In the genomic region with DNA sequence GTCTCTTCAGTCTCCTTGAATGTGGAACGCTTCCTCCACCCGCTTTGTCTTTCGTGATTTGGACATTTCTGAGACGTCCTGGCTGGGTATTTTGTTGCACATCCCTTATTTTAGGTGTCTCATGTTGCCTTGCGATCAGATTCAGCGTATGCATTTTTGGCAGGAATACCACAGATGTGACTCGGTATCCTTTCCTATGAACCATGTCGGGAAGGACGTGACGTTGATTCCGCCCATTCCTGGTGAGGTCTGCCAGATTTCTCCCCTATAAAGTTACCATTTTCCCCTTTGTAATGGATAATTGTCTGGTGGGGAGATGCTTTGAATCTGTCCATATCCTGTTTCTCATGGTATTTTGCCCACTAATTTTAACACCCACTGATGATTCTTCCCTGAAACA, we compare ENCODE assay signal across 17 cellular contexts. TPM values are rescaled to one million over a fixed set of nuclear protein-coding genes. Genes with fewer than 3 reads are reported as not detected.
DNase-seq lines count a peak whose midpoint lies in the region; ATAC-seq and TF ChIP-seq lines count a peak whose summit lies in the region.
"Had no signal": no experiment of that assay in that cellular context is flagged by ENCODE, and none has a peak within 500 bp of the region (broad histone marks: within the 10 kb centered on the region; RNA-seq: fewer than 3 reads in every experiment).

No MANE protein-coding gene starts in this region.

- DNase-seq in T-helper 1 cell (no peak), IMR-90 (no peak), dermis blood vessel endothelial cell (peak; percentile 94), lung microvascular endothelial cell (ENCODE audit: low read depth in 2 of 2) (peak; percentile 79 to 97), pons (ENCODE audit: low spot score) (no peak), GM10248 (ENCODE audit: extremely low spot score) (no peak)
- no peak for DNase-seq in activated CD4-positive, alpha-beta T cell treated with anti-CD3 and anti-CD28 coated beads, Interleukin-2, amount 10 ng/mL, durations not matched to agents 7 days and 5 days
- DNase-seq: CD4-positive, alpha-beta memory T cell; DMS153; DMS79; GDM1; H9 had no signal

- CTCF ChIA-PET in IMR-90 (lab: Yijun Ruan, JAX) (no interaction called here), GM10248 (lab: Yijun Ruan, JAX) (interaction anchor here (1.3 to 9.9 kb wide), 5 partner anchors 9 to 263 kb away, joined by 4 to 99 read pairs (median 15); no protein-coding TSS in a partner anchor)
- CTCF ChIA-PET in activated CD4-positive, alpha-beta T cell treated with anti-CD3 and anti-CD28 coated beads, Interleukin-2, amount 10 ng/mL, durations not matched to agents 7 days and 5 days (lab: Charles Lee): interaction anchor here (1.4 to 2.6 kb wide), 4 partner anchors 9 to 64 kb away, joined by 5 to 11 read pairs (median 7); partner anchors contain the start of gene PFKFB3

- no peak overlapping the region for H4K8ac ChIP-seq in IMR-90 (ENCODE audit: low read depth in 2 of 2, low read length in 2 of 2)

- 0 out of 3 replicates have a peak overlapping the region, but pooled peaks have one; percentile 55 for H2BK15ac ChIP-seq in IMR-90 (ENCODE audit: low read depth, low read length)

- peaks cover 23% of the 10 kb centered on the region for H3K4me1 ChIP-seq in IMR-90 (ENCODE audit: control insufficient read depth, insufficient read depth, low read length)

- ATAC-seq in IMR-90 (ENCODE audit: low read depth): no peak
- ATAC-seq: A549 had no signal

- no peak overlapping the region for H2AFZ ChIP-seq in IMR-90 (replicated peaks; ENCODE audit: low read length, poor library complexity)

- no peak overlapping the region for H2AK9ac ChIP-seq in IMR-90 (replicated peaks; ENCODE audit: low read depth, low read length, poor library complexity)

- no peak overlapping the region for H3K23ac ChIP-seq in IMR-90 (ENCODE audit: low read depth, low read length)

- in situ Hi-C loops in IMR-90 (cut with MboI; ENCODE audit: low sequenced_read_pairs): loop anchor here (25.0 kb wide), 1 partner anchor 624 kb away; no protein-coding TSS in a partner anchor

- no peak overlapping the region for H3K18ac ChIP-seq in IMR-90 (ENCODE audit: low read depth, low read length)

- peaks cover 0 to 8% of the 10 kb centered on the region in 2 experiments; a peak in 2 of 4 replicates for H3K79me1 ChIP-seq in IMR-90 (ENCODE audit: low read depth in 1 of 2, low read length in 2 of 2)

- no peak overlapping the region for H2BK5ac ChIP-seq in IMR-90 (ENCODE audit: low read depth, low read length, poor library complexity, severe bottlenecking)

- no peak overlapping the region; the same call in 1 of the 2 replicates for H3K4ac ChIP-seq in IMR-90 (ENCODE audit: low read depth, low read length)

- no TSS peak for BruUV-seq in IMR-90 (replicated peaks; lab: Mats Ljungman, UMichigan)

- H3K27ac ChIP-seq in IMR-90 (ENCODE audit: insufficient read depth, low read length): no peak overlapping the region
- H3K27ac ChIP-seq: 22Rv1, A549, BLaER1 had no signal

- H4K91ac ChIP-seq in IMR-90 (ENCODE audit: insufficient read depth, low read depth, low read length): no peak overlapping the region

- H3K9ac ChIP-seq in IMR-90 (ENCODE audit: low read depth, low read length): no peak overlapping the region
- H3K9ac ChIP-seq: BLaER1 had no signal

- H3K27ac Mint-ChIP-seq in T-helper 1 cell treated with Interleukin-12 subunit alpha and Interleukin-12 subunit beta and Interleukin-4 antibody, amounts not matched to agents 30 μg/mL and 1 μg/mL, for 36 hours: peak overlapping the region; percentile 26
- no peak overlapping the region for H3K27ac Mint-ChIP-seq in activated CD4-positive, alpha-beta T cell treated with anti-CD3 and anti-CD28 coated beads, Interleukin-2, amount 10 ng/mL, durations not matched to agents 7 days and 5 days
- H3K27ac Mint-ChIP-seq: H9 had no signal

- 80% methylated on average over 1 of the region's 11 CpGs; no CpG with 5 or more reads in 1 of the 2 experiments for WGBS in IMR-90 (ENCODE audit: extremely low coverage in 2 of 2, insufficient read length in 1 of 2), 2 experiments

- H2BK120ac ChIP-seq in IMR-90 (ENCODE audit: low read depth, low read length): no peak overlapping the region

- dilution Hi-C loops in IMR-90 (cut with HindIII; ENCODE audit: low sequenced_read_pairs, unreplicated experiment): no loop called here

- no peaks in the 10 kb centered on the region for H3K9me3 ChIP-seq in IMR-90 (ENCODE audit: control insufficient read depth, insufficient read depth, low read length)
- H3K9me3 ChIP-seq: A549, BLaER1 had no signal

- no peak overlapping the region for H3K14ac ChIP-seq in IMR-90 (replicated peaks; ENCODE audit: low read depth, low read length)

- H3K9me3 Mint-ChIP-seq in T-helper 1 cell treated with Interleukin-12 subunit alpha and Interleukin-12 subunit beta and Interleukin-4 antibody, amounts not matched to agents 30 μg/mL and 1 μg/mL, for 36 hours: no peaks in the 10 kb centered on the region
- H3K9me3 Mint-ChIP-seq in activated CD4-positive, alpha-beta T cell treated with anti-CD3 and anti-CD28 coated beads, Interleukin-2, amount 10 ng/mL, durations not matched to agents 7 days and 5 days: no peaks in the 10 kb centered on the region
- H3K9me3 Mint-ChIP-seq: CD4-positive, alpha-beta memory T cell; H9 had no signal

- peaks cover 17% of the 10 kb centered on the region for H3K9me1 ChIP-seq in IMR-90 (ENCODE audit: insufficient read depth, low read length)

- no peak overlapping the region for H3K4me3 Mint-ChIP-seq in T-helper 1 cell treated with Interleukin-12 subunit alpha and Interleukin-12 subunit beta and Interleukin-4 antibody, amounts not matched to agents 30 μg/mL and 1 μg/mL, for 36 hours
- no peak overlapping the region for H3K4me3 Mint-ChIP-seq in activated CD4-positive, alpha-beta T cell treated with anti-CD3 and anti-CD28 coated beads, Interleukin-2, amount 10 ng/mL, durations not matched to agents 7 days and 5 days
- H3K4me3 Mint-ChIP-seq: H9 had no signal

- peak overlapping the region; percentile 75 for H2AK5ac ChIP-seq in IMR-90 (ENCODE audit: low read depth, low read length)

- TF ChIP-seq RAD21 in IMR-90 (IDR thresholded peaks at IDR 0.05; ENCODE audit: low read length): no peak

- no peaks in the 10 kb centered on the region for H3K27me3 ChIP-seq in IMR-90 (ENCODE audit: control insufficient read depth, insufficient read depth, low read length)
- H3K27me3 ChIP-seq: BLaER1 had no signal

- intact Hi-C loops in IMR-90 (cut with micrococcal nuclease): no loop called here

- H3K36me3 Mint-ChIP-seq in T-helper 1 cell treated with Interleukin-12 subunit alpha and Interleukin-12 subunit beta and Interleukin-4 antibody, amounts not matched to agents 30 μg/mL and 1 μg/mL, for 36 hours (ENCODE audit: low read depth): no peaks in the 10 kb centered on the region
- no peaks in the 10 kb centered on the region for H3K36me3 Mint-ChIP-seq in activated CD4-positive, alpha-beta T cell treated with anti-CD3 and anti-CD28 coated beads, Interleukin-2, amount 10 ng/mL, durations not matched to agents 7 days and 5 days (ENCODE audit: low read depth)
- H3K36me3 Mint-ChIP-seq: CD14-positive monocyte had no signal

- H3K36me3 ChIP-seq in IMR-90 (ENCODE audit: control insufficient read depth, insufficient read depth, low read length): no peaks in the 10 kb centered on the region
- H3K36me3 ChIP-seq: BLaER1 had no signal

- no peak overlapping the region for H4K5ac ChIP-seq in IMR-90 (ENCODE audit: low read depth, low read length)

- no peak overlapping the region for H2BK20ac ChIP-seq in IMR-90 (ENCODE audit: low read depth, low read length)

- H3K27me3 Mint-ChIP-seq in T-helper 1 cell treated with Interleukin-12 subunit alpha and Interleukin-12 subunit beta and Interleukin-4 antibody, amounts not matched to agents 30 μg/mL and 1 μg/mL, for 36 hours (ENCODE audit: low read depth): peaks cover 11% of the 10 kb centered on the region
- H3K27me3 Mint-ChIP-seq in activated CD4-positive, alpha-beta T cell treated with anti-CD3 and anti-CD28 coated beads, Interleukin-2, amount 10 ng/mL, durations not matched to agents 7 days and 5 days: peaks cover 4% of the 10 kb centered on the region
- H3K27me3 Mint-ChIP-seq: CD4-positive, alpha-beta memory T cell had no signal

- H3K4me3 ChIP-seq in IMR-90 (ENCODE audit: insufficient read depth, low read depth, low read length): no peak overlapping the region
- H3K4me3 ChIP-seq: A549, BLaER1 had no signal

- H3K4me1 Mint-ChIP-seq in T-helper 1 cell treated with Interleukin-12 subunit alpha and Interleukin-12 subunit beta and Interleukin-4 antibody, amounts not matched to agents 30 μg/mL and 1 μg/mL, for 36 hours (ENCODE audit: low read depth): peaks cover 71% of the 10 kb centered on the region
- H3K4me1 Mint-ChIP-seq in activated CD4-positive, alpha-beta T cell treated with anti-CD3 and anti-CD28 coated beads, Interleukin-2, amount 10 ng/mL, durations not matched to agents 7 days and 5 days: peaks cover 68% of the 10 kb centered on the region

- no peak for TF ChIP-seq POLR2A in IMR-90 (IDR thresholded peaks at IDR 0.05; ENCODE audit: low read depth, low read length)

- TF ChIP-seq CTCF in IMR-90 (conservative IDR thresholded peaks at IDR 0.05; ENCODE audit: low read depth, low read length) (no peak), GM10248 (IDR thresholded peaks at IDR 0.05; ENCODE audit: control extremely low read depth, extremely low read depth, low read depth, missing control alignments) (no peak)

- H3K56ac ChIP-seq in IMR-90 (ENCODE audit: extremely low read depth, insufficient read depth, low read length): no peak overlapping the region

- H3K4me2 ChIP-seq in IMR-90 (ENCODE audit: low read depth, low read length): no peak overlapping the region
- H3K4me2 ChIP-seq: A549, BLaER1 had no signal

- 0 out of 2 replicates have a peak, but pooled peaks cover 3% of the 10 kb centered on the region for H4K20me1 ChIP-seq in IMR-90 (ENCODE audit: insufficient read depth, low read length)
- H4K20me1 ChIP-seq: BLaER1 had no signal

- POLR2A ChIA-PET in IMR-90 (lab: Charles Lee; ENCODE audit: unreplicated experiment) (no interaction called here), GM10248 (lab: Yijun Ruan, JAX) (no interaction called here)
- POLR2A ChIA-PET in activated CD4-positive, alpha-beta T cell treated with anti-CD3 and anti-CD28 coated beads, Interleukin-2, amount 10 ng/mL, durations not matched to agents 7 days and 5 days (lab: Charles Lee): no interaction called here

TF ChIP-seq in IMR-90, 13 proteins besides CTCF, POLR2A, EP300 and RAD21 (continues in another document):
- TF ChIP-seq MAFK (IDR thresholded peaks at IDR 0.05; ENCODE audit: low read depth, low read length): no peak
- no peak for TF ChIP-seq NFE2L2 (IDR thresholded peaks at IDR 0.05; ENCODE audit: low read depth, low read length)
- no peak for TF ChIP-seq FOS (IDR thresholded peaks at IDR 0.05; ENCODE audit: low read depth, low read length)
- TF ChIP-seq MXI1 (IDR thresholded peaks at IDR 0.05; ENCODE audit: borderline replicate concordance, low read depth, low read length): no peak

RNA-seq across cellular contexts. Expression of gene RBM17, which starts 49.6 kb away (rescaled TPM):
- total RNA-seq in IMR-90 (2012; rRNA removed): 24.6 and 35.6 TPM in 2 replicates
- polyA plus RNA-seq in IMR-90 (2012; rRNA removed): 42.9 and 56.7 TPM in 2 replicates
- polyA plus RNA-seq in IMR-90 (2012; cell fraction: cytosol; rRNA removed): 9.1 and 9.6 TPM in 2 replicates
- polyA plus RNA-seq in IMR-90 (2012; cell fraction: nucleus; rRNA removed; ENCODE audit: low replicate concordance): 38.8 and 95.6 TPM in 2 replicates
- total RNA-seq in dermis blood vessel endothelial cell: 65.3 and 67.9 TPM in 2 replicates
- 27.5 and 33.9 TPM in 2 replicates for total RNA-seq in lung microvascular endothelial cell
- 100 to 1,000 TPM; 164 to 177 TPM for total RNA-seq in activated CD4-positive, alpha-beta T cell treated with anti-CD3 and anti-CD28 coated beads, Interleukin-2, amount 10 ng/mL, durations not matched to agents 7 days and 5 days

Comparison
In these comparisons a context has a peak if more than half of its experiments do, and no peak if none do; other contexts are left out.
1. DNase-seq: peak in dermis blood vessel endothelial cell (single experiment) and lung microvascular endothelial cell (2 of 2); none in T-helper 1 cell (0 of 5), IMR-90 (single experiment), pons (single experiment), GM10248 (single experiment) and activated CD4-positive, alpha-beta T cell treated with anti-CD3 and anti-CD28 coated beads, Interleukin-2, amount 10 ng/mL, durations not matched to agents 7 days and 5 days (single experiment).